Comparison of ENCODE assay signal across 19 cellular contexts in genomic region chr12:5191803-5192538, GRCh38.
DNase-seq lines count a peak whose midpoint lies in the region; ATAC-seq, FAIRE-seq and TF ChIP-seq lines count a peak whose summit lies in the region.
"Had no signal": no experiment of that assay in that cellular context is flagged by ENCODE, and none has a peak within 500 bp of the region (broad histone marks: within the 10 kb centered on the region; RNA-seq: fewer than 3 reads in every experiment).

No MANE protein-coding gene starts in this region.

- TF ChIP-seq CTCF in K562 (IDR thresholded peaks at IDR 0.05 in 2 of 3, conservative IDR thresholded peaks at IDR 0.05 in 1 of 3; ENCODE audit: insufficient read depth in 2 of 3, low read depth in 1 of 3, low read length in 3 of 3): no peak
- TF ChIP-seq CTCF in prostate gland (IDR thresholded peaks at IDR 0.05): no peak

- no peak for TF ChIP-seq POLR2A in K562 (conservative IDR thresholded peaks at IDR 0.05)
- TF ChIP-seq POLR2A in prostate gland (IDR thresholded peaks at IDR 0.05): no peak

- CTCF ChIA-PET in K562 (lab: Yijun Ruan, JAX; ENCODE audit: low intra/inter-chr PET ratio): no interaction called here

- POLR2A ChIA-PET in K562 (lab: Yijun Ruan, JAX): no interaction called here

- no peaks in the 10 kb centered on the region for H3K9me1 ChIP-seq in K562 (ENCODE audit: control insufficient read depth, insufficient read depth, low read length)

- DNase-seq in M059J (ENCODE audit: low read depth) (peak; percentile 60), K562 (ENCODE audit: extremely low read depth in 1 of 4, low spot score in 3 of 4) (no peak), prostate gland (ENCODE audit: low spot score) (peak; percentile 15), globus pallidus (ENCODE audit: low spot score) (no peak), midbrain (lab: John Stamatoyannopoulos, UW) (no peak), NAMALWA (ENCODE audit: low spot score) (no peak)
- DNase-seq: CD8-positive, alpha-beta T cell; COR-L47; DMS153; DMS79 treated with DMSO at 0.1 percent for 48 hours; EL; GDM1; HCEC 1CT; HFFc6 had no signal

- H3K9ac ChIP-seq in K562 (ENCODE audit: insufficient read depth in 1 of 2, low read depth in 2 of 2, low read length in 2 of 2): no peak overlapping the region

- H4K20me1 ChIP-seq in K562 (replicated peaks; ENCODE audit: control insufficient read depth, insufficient read depth, low read length): no peaks in the 10 kb centered on the region

- no peak for FAIRE-seq in K562 (lab: Jason Lieb, UNC)
- FAIRE-seq: A549, D721Med, GM19239, HepG2, HTR-8/SVneo had no signal

- H3K27ac ChIP-seq in K562 (ENCODE audit: extremely low read depth, low read depth, low read length): no peak overlapping the region
- no peak overlapping the region for H3K27ac ChIP-seq in prostate gland
- H3K27ac ChIP-seq: A549 had no signal

- ATAC-seq in K562: no peak
- ATAC-seq: A549; CD8-positive, alpha-beta T cell; HepG2 had no signal

- in situ Hi-C loops in K562 (cut with MboI): loop anchor here (10.0 to 25.0 kb wide), 2 partner anchors 243 to 595 kb away; partner anchors contain the start of gene NTF3

- H3K9me3 ChIP-seq in K562 (replicated peaks; ENCODE audit: control insufficient read depth, insufficient read depth, low read depth, low read length) (no peaks in the 10 kb centered on the region), prostate gland (no peaks in the 10 kb centered on the region)
- H3K9me3 ChIP-seq: A549 had no signal

- H3K4me3 ChIP-seq in K562 (no peak overlapping the region), prostate gland (no peak overlapping the region)
- H3K4me3 ChIP-seq: A549 had no signal

- no peak for TF ChIP-seq RAD21 in K562 (CRISPR knock-in tag; conservative IDR thresholded peaks at IDR 0.05 in 1 of 2, IDR thresholded peaks at IDR 0.05 in 1 of 2)

- H3K79me2 ChIP-seq in K562 (ENCODE audit: control insufficient read depth, insufficient read depth, low read length): no peaks in the 10 kb centered on the region

- H3K27me3 ChIP-seq in K562 (ENCODE audit: control insufficient read depth in 2 of 2, insufficient read depth in 2 of 2, low read length in 2 of 2): no peaks in the 10 kb centered on the region
- H3K27me3 ChIP-seq in prostate gland (replicated peaks; ENCODE audit: insufficient read depth): no peaks in the 10 kb centered on the region

- WGBS in K562 (ENCODE audit: insufficient coverage, low coverage, missing lambda C conversion rate): 0% methylated on average over 4 of the region's 6 CpGs
- WGBS in prostate gland: 48% methylated on average over 6 of the region's 6 CpGs

- H3K4me2 ChIP-seq in K562 (ENCODE audit: insufficient read depth, low read length): no peak overlapping the region
- H3K4me2 ChIP-seq: A549 had no signal

- TF ChIP-seq EP300 in K562 (IDR thresholded peaks at IDR 0.05; ENCODE audit: low read length): no peak

- H2AFZ ChIP-seq in K562 (ENCODE audit: low read depth, low read length): no peak overlapping the region

- no TSS peak for BruUV-seq in K562 (replicated peaks; lab: Mats Ljungman, UMichigan)

- no peaks in the 10 kb centered on the region for H3K36me3 ChIP-seq in K562 (ENCODE audit: control insufficient read depth, insufficient read depth, low read length)
- H3K36me3 ChIP-seq in prostate gland: no peaks in the 10 kb centered on the region

- H3K4me1 ChIP-seq in K562 (replicated peaks in 1 of 2; ENCODE audit: control insufficient read depth in 2 of 2, insufficient read depth in 2 of 2, low read length in 2 of 2): no peaks in the 10 kb centered on the region
- no peaks in the 10 kb centered on the region for H3K4me1 ChIP-seq in prostate gland (replicated peaks)
- H3K4me1 ChIP-seq: A549 had no signal

- intact Hi-C loops in K562 (cut with micrococcal nuclease) (no loop called here), prostate gland (cut with DNase I) (no loop called here)

TF ChIP-seq in K562, 482 proteins besides CTCF, POLR2A, EP300 and RAD21:
- TF ChIP-seq POLR2AphosphoS5 (IDR thresholded peaks at IDR 0.05; ENCODE audit: control insufficient read depth, insufficient read depth, low read depth, low read length): no peak
- peak; percentile 34; the same call in 1 of the 2 replicates for TF ChIP-seq SPI1 (IDR thresholded peaks at IDR 0.05; ENCODE audit: borderline replicate concordance, low read depth, low read length)

Comparison
In these comparisons a context has a peak if more than half of its experiments do, and no peak if none do; other contexts are left out.
1. DNase-seq: peak in M059J (single experiment) and prostate gland (single experiment); none in K562 (0 of 4), globus pallidus (single experiment), midbrain (single experiment) and NAMALWA (single experiment).